22 cellular contexts compared by ENCODE assay signal in the genomic region with DNA sequence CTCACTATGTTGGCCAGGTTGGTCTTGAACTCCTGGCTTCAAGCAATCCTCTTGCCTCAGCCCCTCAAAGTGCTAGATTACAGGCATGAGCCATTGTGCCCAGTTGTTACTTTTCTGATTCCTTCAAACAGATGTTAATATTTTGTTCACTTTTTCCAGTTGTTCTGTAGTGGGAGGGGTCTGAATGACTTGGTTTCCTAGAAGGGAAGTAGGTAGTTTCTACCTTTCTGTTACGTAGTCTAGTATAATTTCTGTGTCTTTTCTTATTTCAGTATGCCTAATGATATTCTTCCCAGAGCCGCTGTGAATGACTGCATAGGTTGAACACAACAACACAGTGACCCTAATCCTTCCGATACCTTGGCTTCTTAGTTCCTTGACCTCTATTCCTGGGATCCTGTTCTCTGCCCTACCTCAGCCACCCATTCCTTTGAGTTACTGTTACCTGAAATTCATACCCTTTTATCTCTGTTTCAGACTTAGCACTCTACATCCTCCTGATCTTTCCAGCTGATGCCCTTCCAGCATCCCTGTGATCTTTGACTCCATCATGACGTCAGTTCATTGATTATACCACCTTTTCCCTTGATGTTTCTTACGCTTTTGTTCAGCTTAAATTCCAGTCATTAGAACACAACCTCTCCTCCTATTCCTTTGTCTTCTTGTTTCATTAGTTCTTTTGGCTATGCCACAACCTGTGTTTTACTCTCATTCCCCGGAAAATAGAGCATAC. TPM values are rescaled to one million over a fixed set of nuclear protein-coding genes. Genes with fewer than 3 reads are reported as not detected.
DNase-seq lines count a peak whose midpoint lies in the region; ATAC-seq and TF ChIP-seq lines count a peak whose summit lies in the region.
"Had no signal": no experiment of that assay in that cellular context is flagged by ENCODE, and none has a peak within 500 bp of the region (broad histone marks: within the 10 kb centered on the region; RNA-seq: fewer than 3 reads in every experiment).

No MANE protein-coding gene starts in this region.

- no peak overlapping the region for H2AFZ ChIP-seq in trophoblast cell (ENCODE audit: insufficient read depth, low read length, poor library complexity)
- H2AFZ ChIP-seq: GM23338 had no signal

- H3K9me3 ChIP-seq in trophoblast cell (ENCODE audit: insufficient read depth, low read depth, low read length) (no peaks in the 10 kb centered on the region), mucosa of descending colon (no peaks in the 10 kb centered on the region)
- H3K9me3 ChIP-seq: left lung had no signal

- no CpG with 5 or more reads among the region's 6 CpGs for WGBS in trophoblast cell (ENCODE audit: extremely low coverage, insufficient coverage, insufficient read length)

- no peak overlapping the region for H2BK5ac ChIP-seq in trophoblast cell (ENCODE audit: low read depth, low read length, poor library complexity)

- H3K9ac ChIP-seq in trophoblast cell (ENCODE audit: low read length), result no peak overlapping the region

- peaks cover 10% of the 10 kb centered on the region for H3K36me3 Mint-ChIP-seq in activated CD4-positive, alpha-beta T cell treated with anti-CD3 and anti-CD28 coated beads for 36 hours (ENCODE audit: low read depth)
- peaks cover 20% of the 10 kb centered on the region for H3K36me3 Mint-ChIP-seq in endothelial cell (ENCODE audit: low read depth, unreplicated experiment)
- H3K36me3 Mint-ChIP-seq: natural killer cell had no signal

- H2AK5ac ChIP-seq in trophoblast cell (ENCODE audit: low read length), result no peak overlapping the region

- CTCF ChIA-PET in activated CD4-positive, alpha-beta T cell treated with anti-CD3 and anti-CD28 coated beads for 36 hours (lab: Charles Lee), result interaction anchor here (0.9 to 1.1 kb wide), 2 partner anchors 29 to 31 kb away, joined by 3 to 5 read pairs; no protein-coding TSS in a partner anchor

- H3K27ac ChIP-seq in trophoblast cell (ENCODE audit: low read depth, low read length), result no peak overlapping the region

- H3K4me1 ChIP-seq in trophoblast cell (ENCODE audit: control insufficient read depth in 1 of 2, insufficient read depth in 2 of 2, low read length in 2 of 2) (peaks cover 9 to 10% of the 10 kb centered on the region in 2 experiments), mucosa of descending colon (ENCODE audit: low read depth) (peaks cover 9% of the 10 kb centered on the region)

- H3K4me3 Mint-ChIP-seq in activated CD4-positive, alpha-beta T cell treated with anti-CD3 and anti-CD28 coated beads for 36 hours, result no peak overlapping the region
- peak overlapping the region; percentile 48 for H3K4me3 Mint-ChIP-seq in endothelial cell (ENCODE audit: unreplicated experiment)
- H3K4me3 Mint-ChIP-seq: CD4-positive, alpha-beta memory T cell; central memory CD8-positive, alpha-beta T cell; GM23338; mesothelial cell of epicardium; natural killer cell; T-helper 2 cell treated with Interferon-gamma antibody and Interleukin-4, amounts not matched to agents 5 μg/mL and 100 μg/mL, for 36 hours had no signal

- no peaks in the 10 kb centered on the region for H3K27me3 Mint-ChIP-seq in activated CD4-positive, alpha-beta T cell treated with anti-CD3 and anti-CD28 coated beads for 36 hours
- H3K27me3 Mint-ChIP-seq in endothelial cell (ENCODE audit: unreplicated experiment), result peaks cover 5% of the 10 kb centered on the region
- H3K27me3 Mint-ChIP-seq: CD4-positive, alpha-beta memory T cell; central memory CD8-positive, alpha-beta T cell had no signal

- peak; percentile 62 for ATAC-seq in activated CD4-positive, alpha-beta T cell treated with anti-CD3 and anti-CD28 coated beads for 36 hours
- no peak for ATAC-seq in mucosa of descending colon
- ATAC-seq: GM23338, left lung, natural killer cell had no signal

- H3K79me1 ChIP-seq in trophoblast cell (ENCODE audit: low read length), result peaks cover 2% of the 10 kb centered on the region

- peak overlapping the region; percentile 44 for H3K27ac Mint-ChIP-seq in activated CD4-positive, alpha-beta T cell treated with anti-CD3 and anti-CD28 coated beads for 36 hours
- H3K27ac Mint-ChIP-seq in endothelial cell (ENCODE audit: unreplicated experiment), result peak overlapping the region; percentile 58
- H3K27ac Mint-ChIP-seq: activated T-helper 2 cell treated with anti-CD3 and anti-CD28 coated beads, Interferon-gamma antibody, Interleukin-2, Interleukin-4, amounts not matched to agents 10 μg/mL and 5 μg/mL and 100 μg/mL, durations not matched to agents 14 hours and 24 hours and 36 hours; GM23338; natural killer cell; T-helper 2 cell treated with Interferon-gamma antibody and Interleukin-4, amounts not matched to agents 5 μg/mL and 100 μg/mL, for 36 hours had no signal

- H3K4me1 Mint-ChIP-seq in activated CD4-positive, alpha-beta T cell treated with anti-CD3 and anti-CD28 coated beads for 36 hours, result peaks cover 47% of the 10 kb centered on the region
- peaks cover 74% of the 10 kb centered on the region for H3K4me1 Mint-ChIP-seq in endothelial cell (ENCODE audit: unreplicated experiment)

- H3K36me3 ChIP-seq in trophoblast cell (ENCODE audit: control insufficient read depth in 1 of 2, insufficient read depth in 2 of 2, low read length in 2 of 2) (peaks cover 3 to 4% of the 10 kb centered on the region in 2 experiments), mucosa of descending colon (ENCODE audit: low read depth) (no peaks in the 10 kb centered on the region)
- H3K36me3 ChIP-seq: left lung had no signal

- TF ChIP-seq CTCF in endothelial cell (IDR thresholded peaks at IDR 0.05; ENCODE audit: unreplicated experiment) (no peak), mucosa of descending colon (IDR thresholded peaks at IDR 0.05) (no peak)

- H3K79me2 ChIP-seq in trophoblast cell (ENCODE audit: control insufficient read depth, insufficient read depth, low read length, poor library complexity), result peaks cover 25% of the 10 kb centered on the region

- H4K91ac ChIP-seq in trophoblast cell (ENCODE audit: low read depth, low read length), result no peak overlapping the region

- H3K4me2 ChIP-seq in trophoblast cell (ENCODE audit: low read length), result no peak overlapping the region
- H3K4me2 ChIP-seq: GM23338, smooth muscle cell had no signal

- no peak overlapping the region for H3K18ac ChIP-seq in trophoblast cell (ENCODE audit: low read length)

- no peak overlapping the region for H4K8ac ChIP-seq in trophoblast cell (ENCODE audit: low read depth, low read length)

- H3K23ac ChIP-seq in trophoblast cell (ENCODE audit: low read length), result no peak overlapping the region

- no peak overlapping the region for H3K4me3 ChIP-seq in trophoblast cell (ENCODE audit: low read depth, low read length)
- no peak overlapping the region for H3K4me3 ChIP-seq in mucosa of descending colon
- H3K4me3 ChIP-seq: GM23338, left lung, smooth muscle cell had no signal

- intact Hi-C loops in activated CD4-positive, alpha-beta T cell treated with anti-CD3 and anti-CD28 coated beads for 36 hours (cut with DNase I, micrococcal nuclease), result no loop called here
- intact Hi-C loops in mucosa of descending colon (cut with DNase I, micrococcal nuclease), result no loop called here

- H4K12ac ChIP-seq in trophoblast cell (ENCODE audit: low read depth, low read length), result no peak overlapping the region

- H3K27me3 ChIP-seq in trophoblast cell (ENCODE audit: insufficient read depth, low read length), result no peaks in the 10 kb centered on the region
- H3K27me3 ChIP-seq: left lung had no signal

- H3K14ac ChIP-seq in trophoblast cell (ENCODE audit: low read length), result no peak overlapping the region

- peak overlapping the region; percentile 37 for H3K4ac ChIP-seq in trophoblast cell (ENCODE audit: low read depth, low read length)

- POLR2A ChIA-PET in activated CD4-positive, alpha-beta T cell treated with anti-CD3 and anti-CD28 coated beads for 36 hours (lab: Charles Lee), result no interaction called here

- H3K9me3 Mint-ChIP-seq in activated CD4-positive, alpha-beta T cell treated with anti-CD3 and anti-CD28 coated beads for 36 hours (ENCODE audit: low read depth), result no peaks in the 10 kb centered on the region
- no peaks in the 10 kb centered on the region for H3K9me3 Mint-ChIP-seq in endothelial cell (ENCODE audit: unreplicated experiment)
- H3K9me3 Mint-ChIP-seq: activated T-helper 2 cell treated with anti-CD3 and anti-CD28 coated beads, Interferon-gamma antibody, Interleukin-2, Interleukin-4, amounts not matched to agents 10 μg/mL and 5 μg/mL and 100 μg/mL, durations not matched to agents 14 hours and 24 hours and 36 hours; central memory CD8-positive, alpha-beta T cell; GM23338; mesothelial cell of epicardium; natural killer cell; T-helper 2 cell treated with Interferon-gamma antibody and Interleukin-4, amounts not matched to agents 5 μg/mL and 100 μg/mL, for 36 hours had no signal

- DNase-seq in activated CD4-positive, alpha-beta T cell treated with anti-CD3 and anti-CD28 coated beads for 36 hours, result no peak
- DNase-seq in activated CD4-positive, alpha-beta T cell treated with anti-CD3 and anti-CD28 coated beads for 4 hours, result no peak
- peak; percentile 33 for DNase-seq in NCI-H2227 (lab: John Stamatoyannopoulos, UW; ENCODE audit: unreplicated experiment)
- DNase-seq in endothelial cell (ENCODE audit: low spot score), result no peak
- no peak for DNase-seq in trophoblast cell
- no peak for DNase-seq in mucosa of descending colon
- no peak for DNase-seq in NAMALWA (ENCODE audit: low spot score)
- no peak for DNase-seq in NCI-H748 treated with DMSO at 0.1 percent for 48 hours (lab: John Stamatoyannopoulos, UW)
- DNase-seq: 8988T; activated CD4-positive, alpha-beta T cell treated with anti-CD3 and anti-CD28 coated beads, Interleukin-2, amount 50 U/mL, for 1 hour; CD4-positive, alpha-beta memory T cell; Karpas-422; left lung; natural killer cell; NCI-H1436 treated with DMSO at 0.1 percent for 48 hours; Right ventricle myocardium superior had no signal

- no peak overlapping the region for H2BK120ac ChIP-seq in trophoblast cell (ENCODE audit: insufficient read depth, low read length, poor library complexity)

- H2BK12ac ChIP-seq in trophoblast cell (ENCODE audit: low read length), result no peak overlapping the region

RNA-seq across cellular contexts. Expression of a gene that starts 33.3 kb away (rescaled TPM):
- 10 to 100 TPM; 14.8 to 15.3 TPM for total RNA-seq in activated CD4-positive, alpha-beta T cell treated with anti-CD3 and anti-CD28 coated beads for 36 hours
- total RNA-seq in endothelial cell (ENCODE audit: unreplicated experiment) (51.6 TPM), mucosa of descending colon (10 to 100 TPM; 29.4 to 31.3 (median 29.5) TPM)
- polyA plus RNA-seq in trophoblast cell (2013), result 39.7 and 41.7 TPM in 2 replicates
